In genomic region chr3:38598791-38599190, GRCh38 we compare ENCODE assay signal across 22 cellular contexts. TPM values are rescaled to one million over a fixed set of nuclear protein-coding genes. Genes with fewer than 3 reads are reported as not detected.
"Had no signal": no experiment of that assay in that cellular context is flagged by ENCODE, and none has a peak within 500 bp of the region (broad histone marks: within the 10 kb centered on the region; RNA-seq: fewer than 3 reads in every experiment).

No MANE protein-coding gene starts in this region.

- H3K27ac Mint-ChIP-seq: dendritic cell treated with granulocyte-macrophage colony-stimulating factor and Interleukin-4, amounts not matched to agents 40 ng/mL and 50 ng/mL, for 4 days; effector memory CD8-positive, alpha-beta T cell; neural progenitor cell; type B pancreatic cell had no signal

- H3K4me2 ChIP-seq: neural progenitor cell had no signal

- H3K27me3 Mint-ChIP-seq: dendritic cell treated with granulocyte-macrophage colony-stimulating factor and Interleukin-4, amounts not matched to agents 40 ng/mL and 50 ng/mL, for 4 days had no signal

- H3K4me1 ChIP-seq: esophagus squamous epithelium, gastroesophageal sphincter, pancreas, prostate gland, suprapubic skin, thyroid gland had no signal

- FAIRE-seq: colon, pancreas had no signal

- H2AFZ ChIP-seq: neural progenitor cell had no signal

- ATAC-seq: effector memory CD8-positive, alpha-beta T cell; gastroesophageal sphincter; left colon; mucosa of descending colon; naive thymus-derived CD8-positive, alpha-beta T cell; pancreas; sciatic nerve; stimulated activated naive CD8-positive, alpha-beta T cell treated with anti-CD3 and anti-CD28 coated beads, Interleukin-15, Interleukin-2, amounts not matched to agents 100 U/mL and 50 U/mL, for 24 hours had no signal

- H3K4me3 ChIP-seq: esophagus squamous epithelium, gastroesophageal sphincter, mucosa of descending colon, neural progenitor cell, pancreas, prostate gland, skin epidermis, suprapubic skin, thyroid gland had no signal

- H3K4me1 Mint-ChIP-seq: immature natural killer cell had no signal

- H3K36me3 ChIP-seq: esophagus squamous epithelium, gastroesophageal sphincter, neural progenitor cell, pancreas, prostate gland, suprapubic skin, thyroid gland had no signal

- DNase-seq: effector memory CD8-positive, alpha-beta T cell; esophagus squamous epithelium; foreskin fibroblast; immature natural killer cell; left colon; mucosa of descending colon; occipital lobe; retina; stimulated activated CD4-positive, alpha-beta T cell treated with anti-CD3 and anti-CD28 coated beads, Interleukin-12 subunit alpha, Interleukin-12 subunit beta, amount 100 ng/mL, for 4 hours; stimulated activated naive CD8-positive, alpha-beta T cell treated with anti-CD3 and anti-CD28 coated beads, Interleukin-15, Interleukin-2, amounts not matched to agents 100 U/mL and 50 U/mL, for 24 hours; thyroid gland had no signal

- H3K27me3 ChIP-seq: esophagus squamous epithelium, gastroesophageal sphincter, neural progenitor cell, pancreas, suprapubic skin, thyroid gland had no signal

- H3K36me3 Mint-ChIP-seq: immature natural killer cell; naive thymus-derived CD8-positive, alpha-beta T cell; neural progenitor cell; type B pancreatic cell had no signal

- H3K4me3 Mint-ChIP-seq: dendritic cell treated with granulocyte-macrophage colony-stimulating factor and Interleukin-4, amounts not matched to agents 40 ng/mL and 50 ng/mL, for 4 days; effector memory CD8-positive, alpha-beta T cell; immature natural killer cell; naive thymus-derived CD8-positive, alpha-beta T cell; neural progenitor cell; type B pancreatic cell had no signal

- H3K9me3 ChIP-seq: esophagus squamous epithelium, mucosa of descending colon, pancreas, prostate gland, suprapubic skin, thyroid gland had no signal

- H3K9me3 Mint-ChIP-seq: dendritic cell treated with granulocyte-macrophage colony-stimulating factor and Interleukin-4, amounts not matched to agents 40 ng/mL and 50 ng/mL, for 4 days; effector memory CD8-positive, alpha-beta T cell; type B pancreatic cell had no signal

- H3K27ac ChIP-seq: esophagus squamous epithelium, gastroesophageal sphincter, neural progenitor cell, pancreas, prostate gland, skin epidermis, suprapubic skin, thyroid gland had no signal

- H3K9ac ChIP-seq: neural progenitor cell had no signal

RNA-seq across cellular contexts. Expression of gene SCN5A, which starts 50.7 kb away (rescaled TPM):
- polyA plus RNA-seq: immature natural killer cell; naive thymus-derived CD8-positive, alpha-beta T cell had no signal
